Comparison of ENCODE assay signal across 25 cellular contexts in genomic region chr2:179270689-179271088, GRCh38. TPM values are rescaled to one million over a fixed set of nuclear protein-coding genes. Genes with fewer than 3 reads are reported as not detected.
A peak's percentile ranks its signal among the peaks of the same experiment; 100 is the strongest.
DNase-seq lines count a peak whose midpoint lies in the region; ATAC-seq, FAIRE-seq and TF ChIP-seq lines count a peak whose summit lies in the region.
"Had no signal": no experiment of that assay in that cellular context is flagged by ENCODE, and none has a peak within 500 bp of the region (broad histone marks: within the 10 kb centered on the region; RNA-seq: fewer than 3 reads in every experiment).

No MANE protein-coding gene starts in this region.

- intact Hi-C loops in MCF 10A (cut with micrococcal nuclease) = loop anchor here (10.0 kb wide), 1 partner anchor 1156 kb away; the partner anchor contains the start of gene RBM45
- intact Hi-C loops in mammary epithelial cell (cut with micrococcal nuclease) = no loop called here
- intact Hi-C loops in ascending aorta (cut with DNase I) = loop anchor here (5.0 kb wide), 1 partner anchor 43 kb away; no protein-coding TSS in a partner anchor

- no peaks in the 10 kb centered on the region for H4K20me1 ChIP-seq in mammary epithelial cell (ENCODE audit: insufficient read depth, low read length)

- H3K4me1 ChIP-seq in mammary epithelial cell (ENCODE audit: insufficient read depth, low read length) = peaks cover 39% of the 10 kb centered on the region
- H3K4me1 ChIP-seq in ascending aorta = peaks cover 0 to 34% of the 10 kb centered on the region in 2 donors
- peaks cover 6 to 15% of the 10 kb centered on the region in 2 donors for H3K4me1 ChIP-seq in neuronal stem cell (ENCODE audit: control insufficient read depth in 2 of 2, insufficient read depth in 1 of 2, low read depth in 1 of 2, low read length in 2 of 2)
- peaks cover 0 to 62% (median 39%) of the 10 kb centered on the region in 4 donors for H3K4me1 ChIP-seq in tibial nerve
- H3K4me1 ChIP-seq: BE2C had no signal

- H2BK120ac ChIP-seq in neuronal stem cell (ENCODE audit: low read depth, low read length) = no peak overlapping the region

- H3K27me3 Mint-ChIP-seq in MCF 10A (ENCODE audit: insufficient read depth, unreplicated experiment) = no peaks in the 10 kb centered on the region

- no peak overlapping the region for H3K14ac ChIP-seq in neuronal stem cell (ENCODE audit: low read length)

- no peaks in the 10 kb centered on the region for H3K79me2 ChIP-seq in mammary epithelial cell (ENCODE audit: insufficient read depth, low read length)

- no peak overlapping the region for H3K9ac ChIP-seq in mammary epithelial cell (ENCODE audit: insufficient read depth, low read length)
- no peak overlapping the region for H3K9ac ChIP-seq in neuronal stem cell (ENCODE audit: low read depth, low read length, poor library complexity)

- no peak overlapping the region for H4K91ac ChIP-seq in neuronal stem cell (ENCODE audit: low read depth, low read length, poor library complexity)

- no peaks in the 10 kb centered on the region for H3K9me3 Mint-ChIP-seq in MCF 10A (ENCODE audit: unreplicated experiment)
- H3K9me3 Mint-ChIP-seq: H9, HFFc6 had no signal

- peaks cover 59% of the 10 kb centered on the region for H3K4me1 Mint-ChIP-seq in MCF 10A (ENCODE audit: insufficient read depth, unreplicated experiment)

- CTCF ChIA-PET in MCF 10A (lab: Yijun Ruan, JAX) = no interaction called here
- CTCF ChIA-PET in mammary epithelial cell (lab: Charles Lee; ENCODE audit: low non-redundant PET) = no interaction called here

- H3K27ac Mint-ChIP-seq in MCF 10A (ENCODE audit: low read depth, unreplicated experiment) = peak overlapping the region; percentile 95
- H3K27ac Mint-ChIP-seq: CD14-positive monocyte; CD8-positive, alpha-beta memory T cell; HFFc6 had no signal

- H2BK15ac ChIP-seq in neuronal stem cell (ENCODE audit: low read length) = no peak overlapping the region

- H3K18ac ChIP-seq in neuronal stem cell (ENCODE audit: low read length) = peak overlapping the region; percentile 27

- no peaks in the 10 kb centered on the region for H3K79me1 ChIP-seq in neuronal stem cell (ENCODE audit: low read depth, low read length)

- in situ Hi-C loops in mammary epithelial cell (cut with MboI; ENCODE audit: low sequenced_read_pairs in 2 of 2) = no loop called here

- dilution Hi-C loops in mammary epithelial cell (cut with HindIII; ENCODE audit: low sequenced_read_pairs) = no loop called here

- H3K36me3 ChIP-seq in mammary epithelial cell (ENCODE audit: insufficient read depth, low read length) = no peaks in the 10 kb centered on the region
- no peaks in the 10 kb centered on the region for H3K36me3 ChIP-seq in ascending aorta
- H3K36me3 ChIP-seq in neuronal stem cell (replicated peaks in 1 of 2; ENCODE audit: control insufficient read depth in 2 of 2, insufficient read depth in 2 of 2, low read length in 2 of 2) = no peaks in the 10 kb centered on the region
- H3K36me3 ChIP-seq in tibial nerve = no peaks in the 10 kb centered on the region
- H3K36me3 ChIP-seq: BE2C had no signal

- H3K9me3 ChIP-seq in mammary epithelial cell (replicated peaks; ENCODE audit: insufficient read depth, low read length) = no peaks in the 10 kb centered on the region
- H3K9me3 ChIP-seq in ascending aorta = no peaks in the 10 kb centered on the region
- H3K9me3 ChIP-seq in neuronal stem cell (replicated peaks in 1 of 2; ENCODE audit: control insufficient read depth in 2 of 2, insufficient read depth in 1 of 2, low read depth in 1 of 2, low read length in 2 of 2) = no peaks in the 10 kb centered on the region
- H3K9me3 ChIP-seq in tibial nerve = no peaks in the 10 kb centered on the region
- H3K9me3 ChIP-seq: BE2C had no signal

- no peak overlapping the region for H2AFZ ChIP-seq in mammary epithelial cell (ENCODE audit: low read depth, low read length)
- H2AFZ ChIP-seq in neuronal stem cell (ENCODE audit: low read length) = no peak overlapping the region

- H3K4me2 ChIP-seq in mammary epithelial cell (ENCODE audit: insufficient read depth, low read depth, low read length) (no peak overlapping the region), neuronal stem cell (ENCODE audit: insufficient read depth, low read length, poor library complexity, severe bottlenecking) (no peak overlapping the region)

- no peak for FAIRE-seq in urothelium cell line (lab: Jason Lieb, UNC)
- FAIRE-seq: GM12892, GM19239 had no signal

- DNase-seq in MCF 10A (ENCODE audit: unreplicated experiment) (no peak), mammary epithelial cell (no peak), ascending aorta (ENCODE audit: low spot score in 2 of 2) (no peak), neuronal stem cell (ENCODE audit: low spot score) (no peak), tibial nerve (ENCODE audit: low spot score in 2 of 2) (no peak), urothelium cell line (ENCODE audit: low spot score) (no peak), omental fat pad (ENCODE audit: low spot score) (no peak)
- DNase-seq: ACHN; BE2C; CD8-positive, alpha-beta memory T cell; DMS153; DND-41; H9; HFFc6; KG1; MM.1S; NCI-H2227 treated with DMSO at 0.1 percent for 48 hours; NCI-H526 treated with DMSO at 0.1 percent for 48 hours; Right ventricle myocardium superior; RPMI8226 had no signal

- 93% methylated on average over 2 of the region's 2 CpGs for WGBS in mammary epithelial cell (ENCODE audit: low coverage, missing lambda C conversion rate)
- no CpG with 5 or more reads among the region's 2 CpGs for WGBS in neuronal stem cell (ENCODE audit: extremely low coverage in 2 of 2, insufficient read length in 2 of 2, insufficient replicate concordance in 1 of 2), 2 donors
- 94 to 100% methylated on average over 2 of the region's 2 CpGs for WGBS in tibial nerve, 2 donors

- H3K27ac ChIP-seq in mammary epithelial cell (ENCODE audit: insufficient read depth, low read depth, low read length) (no peak overlapping the region), ascending aorta (peak overlapping the region; percentile 79 to 81), neuronal stem cell (replicated peaks; ENCODE audit: low read length) (no peak overlapping the region), tibial nerve (peak overlapping the region; percentile 12 to 90 (median 79))
- H3K27ac ChIP-seq: 22Rv1 had no signal

- no peaks in the 10 kb centered on the region for H3K36me3 Mint-ChIP-seq in MCF 10A (ENCODE audit: insufficient read depth, unreplicated experiment)
- H3K36me3 Mint-ChIP-seq: CD14-positive monocyte; CD8-positive, alpha-beta memory T cell had no signal

- H2BK5ac ChIP-seq in neuronal stem cell (ENCODE audit: low read length) = no peak overlapping the region

- H3K4ac ChIP-seq in neuronal stem cell (ENCODE audit: low read length) = no peak overlapping the region

- H3K4me3 ChIP-seq in mammary epithelial cell (replicated peaks in 1 of 3; ENCODE audit: insufficient read depth in 1 of 3, low read depth in 2 of 3, low read length in 3 of 3) (no peak overlapping the region), ascending aorta (no peak overlapping the region), neuronal stem cell (ENCODE audit: low read length in 2 of 2) (no peak overlapping the region), tibial nerve (no peak overlapping the region)

- POLR2A ChIA-PET in MCF 10A (lab: Yijun Ruan, JAX) = no interaction called here

- no peak overlapping the region for H3K4me3 Mint-ChIP-seq in MCF 10A (ENCODE audit: unreplicated experiment)
- H3K4me3 Mint-ChIP-seq: CD14-positive monocyte; CD8-positive, alpha-beta memory T cell; H9; HFFc6 had no signal

- ATAC-seq in GM21390 (IDR thresholded peaks at IDR 0.05; ENCODE audit: unreplicated experiment) (no peak), omental fat pad (ENCODE audit: low FRiP score) (no peak)

- TF ChIP-seq POLR2A in tibial nerve (IDR thresholded peaks at IDR 0.05) = no peak

- H3K27me3 ChIP-seq in mammary epithelial cell (ENCODE audit: insufficient read depth, low read length) = no peaks in the 10 kb centered on the region
- H3K27me3 ChIP-seq in ascending aorta = no peaks in the 10 kb centered on the region
- H3K27me3 ChIP-seq in neuronal stem cell (ENCODE audit: control insufficient read depth in 3 of 3, insufficient read depth in 3 of 3, low read depth in 1 of 3, low read length in 3 of 3) = no peaks in the 10 kb centered on the region
- no peaks in the 10 kb centered on the region for H3K27me3 ChIP-seq in tibial nerve
- H3K27me3 ChIP-seq: BE2C had no signal

- H2AK5ac ChIP-seq in neuronal stem cell (ENCODE audit: low read depth, low read length) = no peak overlapping the region

- no peak overlapping the region for H2BK12ac ChIP-seq in neuronal stem cell (ENCODE audit: low read length)

- no peak overlapping the region for H4K8ac ChIP-seq in neuronal stem cell (ENCODE audit: low read depth, low read length)

- H3K23ac ChIP-seq in neuronal stem cell (ENCODE audit: low read depth, low read length, poor library complexity) = no peak overlapping the region

- no TSS peak for BruUV-seq in MCF 10A (replicated peaks; lab: Mats Ljungman, UMichigan)
- no TSS peak for BruUV-seq in mammary epithelial cell (replicated peaks; lab: Mats Ljungman, UMichigan)

- no peak for TF ChIP-seq CTCF in MCF 10A (IDR thresholded peaks at IDR 0.05; ENCODE audit: unreplicated experiment)
- no peak for TF ChIP-seq CTCF in mammary epithelial cell (conservative IDR thresholded peaks at IDR 0.05 in 1 of 2, IDR thresholded peaks at IDR 0.05 in 1 of 2; ENCODE audit: extremely low read depth in 1 of 2, insufficient read depth in 1 of 2, low read depth in 1 of 2, low read length in 2 of 2)
- TF ChIP-seq CTCF in ascending aorta (IDR thresholded peaks at IDR 0.05) = no peak
- no peak for TF ChIP-seq CTCF in tibial nerve (IDR thresholded peaks at IDR 0.05)
- TF ChIP-seq CTCF in omental fat pad (IDR thresholded peaks at IDR 0.05) = no peak

- TF ChIP-seq EP300 in tibial nerve (IDR thresholded peaks at IDR 0.05) = no peak

RNA-seq across cellular contexts. Expression of gene SESTD1, which starts 6.1 kb away (rescaled TPM):
- total RNA-seq in MCF 10A (2022) = 43.0 and 58.5 TPM in 2 replicates
- 10 to 100 TPM; 20.7 to 32.1 TPM for total RNA-seq in mammary epithelial cell
- polyA plus RNA-seq in mammary epithelial cell = 24.6 TPM
- 65.0 TPM for polyA minus RNA-seq in mammary epithelial cell
- 15.4 TPM for total RNA-seq in ascending aorta
- polyA plus RNA-seq in neuronal stem cell (2013, experiment 1 of 2) = 40.0 TPM
- 43.8 TPM for polyA plus RNA-seq in neuronal stem cell (2013, experiment 2 of 2)
- total RNA-seq in tibial nerve = 10 to 100 TPM; 62.1 to 82.4 (median 73.1) TPM
- total RNA-seq in omental fat pad = 10 to 100 TPM; 47.0 to 80.9 (median 56.8) TPM

Comparison
In these comparisons a context has a peak if more than half of its experiments do, and no peak if none do; other contexts are left out.
1. H3K27ac ChIP-seq: peak in ascending aorta (2 of 2) and tibial nerve (4 of 4); none in mammary epithelial cell (single experiment) and neuronal stem cell (single experiment).